In genomic region chr6:132511836-132512230, GRCh38 we compare ENCODE assay signal across 9 cellular contexts. TPM values are rescaled to one million over a fixed set of nuclear protein-coding genes. Genes with fewer than 3 reads are reported as not detected.
DNase-seq lines count a peak whose midpoint lies in the region; ATAC-seq, FAIRE-seq and TF ChIP-seq lines count a peak whose summit lies in the region.
"Had no signal": no experiment of that assay in that cellular context is flagged by ENCODE, and none has a peak within 500 bp of the region (broad histone marks: within the 10 kb centered on the region; RNA-seq: fewer than 3 reads in every experiment).

No MANE protein-coding gene starts in this region.

- no peaks in the 10 kb centered on the region for H3K9me2 ChIP-seq in GM23338 (ENCODE audit: insufficient read depth)

- DNase-seq in A549 (ENCODE audit: low read depth in 1 of 2, low spot score in 1 of 2) (no peak), GM23338 (ENCODE audit: low spot score) (no peak), astrocyte (ENCODE audit: low read depth) (no peak), lower lobe of right lung (no peak), occipital lobe (lab: John Stamatoyannopoulos, UW) (no peak), NCI-H1105 treated with DMSO at 0.1 percent for 48 hours (lab: John Stamatoyannopoulos, UW) (no peak), germinal center (ENCODE audit: low spot score) (no peak), NCI-H187 (lab: John Stamatoyannopoulos, UW) (no peak)
- DNase-seq: activated CD8-positive, alpha-beta memory T cell treated with anti-CD3 and anti-CD28 coated beads for 24 hours had no signal

- H3F3A ChIP-seq in GM23338 (replicated peaks; ENCODE audit: low read depth) = no peaks in the 10 kb centered on the region

- WGBS in A549 (ENCODE audit: missing lambda C conversion rate) = 17% methylated on average over 2 of the region's 2 CpGs

- H3K9ac ChIP-seq in astrocyte (ENCODE audit: low read length) = peak overlapping the region; percentile 88

- CTCF ChIA-PET in A549 (lab: Yijun Ruan, JAX) = interaction anchor here (1.0 kb wide), 1 partner anchor 28 kb away, joined by 3 read pairs; no protein-coding TSS in a partner anchor

- H3K27me3 Mint-ChIP-seq in GM23338 (ENCODE audit: insufficient read depth, low read depth, poor library complexity) = no peaks in the 10 kb centered on the region
- peaks cover 2% of the 10 kb centered on the region for H3K27me3 Mint-ChIP-seq in astrocyte (ENCODE audit: low read depth, unreplicated experiment)

- no peak for TF ChIP-seq EP300 in A549 (IDR thresholded peaks at IDR 0.05)

- H3K27me3 ChIP-seq in GM23338 (ENCODE audit: insufficient read depth) (no peaks in the 10 kb centered on the region), astrocyte (ENCODE audit: insufficient read depth, low read length) (peaks cover 6% of the 10 kb centered on the region), lower lobe of right lung (ENCODE audit: low read depth) (no peaks in the 10 kb centered on the region)

- H3K4me1 Mint-ChIP-seq in GM23338 (peaks cover 15% of the 10 kb centered on the region), astrocyte (ENCODE audit: low read depth, unreplicated experiment) (peaks cover 14% of the 10 kb centered on the region)

- no peak overlapping the region for H2AFZ ChIP-seq in GM23338
- H2AFZ ChIP-seq in astrocyte (ENCODE audit: low read depth, low read length) = no peak overlapping the region

- no peak overlapping the region for H3K27ac Mint-ChIP-seq in GM23338
- H3K27ac Mint-ChIP-seq in astrocyte (ENCODE audit: unreplicated experiment) = no peak overlapping the region

- H3K36me3 Mint-ChIP-seq in GM23338 (ENCODE audit: low read depth) (no peaks in the 10 kb centered on the region), astrocyte (ENCODE audit: low read depth, unreplicated experiment) (peaks cover 8% of the 10 kb centered on the region)

- H3K36me3 ChIP-seq in GM23338 (ENCODE audit: insufficient read depth) (no peaks in the 10 kb centered on the region), astrocyte (ENCODE audit: insufficient read depth, low read length) (peaks cover 3% of the 10 kb centered on the region), lower lobe of right lung (peaks cover 13% of the 10 kb centered on the region)

- peak overlapping the region; percentile 89 for H3K4me2 ChIP-seq in A549
- H3K4me2 ChIP-seq in GM23338 = peak overlapping the region; percentile 88
- H3K4me2 ChIP-seq in astrocyte (ENCODE audit: low read length) = peak overlapping the region; percentile 94

- no peak for TF ChIP-seq RAD21 in A549 (conservative IDR thresholded peaks at IDR 0.05 in 1 of 2, IDR thresholded peaks at IDR 0.05 in 1 of 2)

- H3K4me1 ChIP-seq in A549 = peaks cover 12% of the 10 kb centered on the region
- peaks cover 18% of the 10 kb centered on the region; the same call in 1 of the 2 replicates for H3K4me1 ChIP-seq in GM23338 (ENCODE audit: insufficient read depth)
- peaks cover 7% of the 10 kb centered on the region for H3K4me1 ChIP-seq in astrocyte (ENCODE audit: insufficient read depth, low read length)
- H3K4me1 ChIP-seq in lower lobe of right lung = peaks cover 59% of the 10 kb centered on the region

- no peak for TF ChIP-seq POLR2A in A549 (IDR thresholded peaks at IDR 0.05; ENCODE audit: low read length)

- H3K9me3 Mint-ChIP-seq in GM23338 (no peaks in the 10 kb centered on the region; the same call in 2 of the 3 replicates), astrocyte (ENCODE audit: unreplicated experiment) (no peaks in the 10 kb centered on the region)

- TF ChIP-seq CTCF in A549 (IDR thresholded peaks at IDR 0.05) (no peak), GM23338 (conservative IDR thresholded peaks at IDR 0.05; ENCODE audit: low read depth in 2 of 2) (no peak), astrocyte (IDR thresholded peaks at IDR 0.05; ENCODE audit: insufficient read depth, low read depth, low read length) (no peak), lower lobe of right lung (IDR thresholded peaks at IDR 0.05) (no peak)

- H3K4me3 ChIP-seq in A549 (peak overlapping the region; percentile 61), GM23338 (peak overlapping the region; percentile 70), astrocyte (ENCODE audit: insufficient read depth, low read depth, low read length) (peak overlapping the region; percentile 74), lower lobe of right lung (peak overlapping the region; percentile 92)

- FAIRE-seq in A549 (lab: Jason Lieb, UNC) (no peak), astrocyte (lab: Jason Lieb, UNC) (no peak)

- no peaks in the 10 kb centered on the region for H3K9me3 ChIP-seq in A549
- H3K9me3 ChIP-seq in astrocyte (ENCODE audit: insufficient read depth, low read depth, low read length) = no peaks in the 10 kb centered on the region
- no peaks in the 10 kb centered on the region for H3K9me3 ChIP-seq in lower lobe of right lung

- H3K79me2 ChIP-seq in GM23338 (replicated peaks; ENCODE audit: insufficient read depth) (peaks cover 57% of the 10 kb centered on the region), astrocyte (ENCODE audit: insufficient read depth, low read length) (peaks cover 54% of the 10 kb centered on the region)

- H3K4me3 Mint-ChIP-seq in GM23338 (peak overlapping the region; percentile 88), astrocyte (ENCODE audit: unreplicated experiment) (peak overlapping the region; percentile 97)

- POLR2A ChIA-PET in A549 (lab: Yijun Ruan, JAX) = interaction anchor here (1.5 kb wide), 2 partner anchors 287 to 303 kb away, joined by 4 to 5 read pairs; partner anchors contain the start of genes RPS12 and SLC18B1

- ATAC-seq in A549 = no peak
- no peak for ATAC-seq in GM23338
- no peak for ATAC-seq in lower lobe of right lung

- H3K27ac ChIP-seq in A549 = peak overlapping the region in 1 of 2 experiments; percentile 67; a peak in 2 of 6 replicates
- H3K27ac ChIP-seq in GM23338 (ENCODE audit: low read depth) = no peak overlapping the region
- H3K27ac ChIP-seq in astrocyte (ENCODE audit: low read depth, low read length) = no peak overlapping the region
- peak overlapping the region; percentile 91 for H3K27ac ChIP-seq in lower lobe of right lung

- H4K20me1 ChIP-seq in GM23338 (replicated peaks; ENCODE audit: insufficient read depth) (peaks cover 10% of the 10 kb centered on the region), astrocyte (ENCODE audit: insufficient read depth, low read length) (peaks cover 40% of the 10 kb centered on the region)

- intact Hi-C loops in lower lobe of right lung (cut with DNase I) = no loop called here

TF ChIP-seq in A549, 52 proteins besides CTCF, POLR2A, EP300 and RAD21 (continues in another document):
- no peak for TF ChIP-seq EHMT2 (IDR thresholded peaks at IDR 0.05; ENCODE audit: low read depth)
- no peak for TF ChIP-seq TFCP2L1 (CRISPR knock-in tag; IDR thresholded peaks at IDR 0.05)
- no peak for TF ChIP-seq NFE2L2 (conservative IDR thresholded peaks at IDR 0.05; ENCODE audit: low read length)
- TF ChIP-seq CEBPB (IDR thresholded peaks at IDR 0.05) = no peak
- TF ChIP-seq JUN (IDR thresholded peaks at IDR 0.05) = no peak

TF ChIP-seq in GM23338, 12 proteins besides CTCF, POLR2A, EP300 and RAD21 (continues in another document):
- TF ChIP-seq NANOG (IDR thresholded peaks at IDR 0.05; ENCODE audit: borderline replicate concordance) = no peak
- TF ChIP-seq ZNF114 (CRISPR knock-in tag; IDR thresholded peaks at IDR 0.05) = no peak
- no peak for TF ChIP-seq EZH2phosphoT487 (IDR thresholded peaks at IDR 0.05; ENCODE audit: unreplicated experiment)

RNA-seq across cellular contexts. Expression of gene STX7, which starts 1.1 kb away (rescaled TPM):
- 22.8 and 29.5 TPM in 2 replicates for polyA plus RNA-seq in A549 (2011; rRNA removed)
- polyA plus RNA-seq in A549 (2012; cell fraction: cytosol; rRNA removed) = 6.5 and 6.9 TPM in 2 replicates
- polyA plus RNA-seq in A549 (2012; cell fraction: nucleus; rRNA removed) = 2.7 and 4.1 TPM in 2 replicates
- polyA plus RNA-seq in A549 (2017; fragmentation: RNase III; extraction: RNeasy Plus Mini Kit Qiagen cat#74134 plus additional on column Dnase treatment) = 18.4 to 19.8 TPM (median 19.2 TPM) in 3 replicates
- polyA minus RNA-seq in A549 (2011; rRNA and poly(A)+ RNA removed) = 14.7 and 21.5 TPM in 2 replicates
- 19.6 and 22.4 TPM in 2 replicates for total RNA-seq in GM23338 (2014; rRNA removed; shearing (Covaris generic))
- polyA plus RNA-seq in GM23338 (2016; fragmentation: Nextera tagmentation; extraction: Ambion mirVana) = 21.4 and 28.8 TPM in 2 replicates
- 60.6 and 62.1 TPM in 2 replicates for total RNA-seq in astrocyte
- total RNA-seq in lower lobe of right lung = 97.2 TPM
- total RNA-seq in occipital lobe = 84.5 TPM

RNA-seq across cellular contexts. Expression of gene TAAR9, which starts 26.2 kb away (rescaled TPM):
- polyA plus RNA-seq in A549 (2011; rRNA removed) (not detected in 2 replicates), A549 (2017; fragmentation: RNase III; extraction: RNeasy Plus Mini Kit Qiagen cat#74134 plus additional on column Dnase treatment) (not detected in 3 replicates), GM23338 (2016; fragmentation: Nextera tagmentation; extraction: Ambion mirVana) (not detected in 2 replicates)
- not detected in 2 replicates for polyA plus RNA-seq in A549 (2012; cell fraction: cytosol; rRNA removed)
- polyA plus RNA-seq in A549 (2012; cell fraction: nucleus; rRNA removed) = not detected in 2 replicates
- not detected in 2 replicates for polyA minus RNA-seq in A549 (2011; rRNA and poly(A)+ RNA removed)
- not detected in 2 replicates for total RNA-seq in GM23338 (2014; rRNA removed; shearing (Covaris generic))
- total RNA-seq in astrocyte (not detected in 2 replicates), lower lobe of right lung (not detected), occipital lobe (0.31 TPM)

RNA-seq across cellular contexts. Expression of gene TAAR8, which starts 40.6 kb away (rescaled TPM):
- polyA plus RNA-seq in A549 (2011; rRNA removed) (not detected in 2 replicates), A549 (2017; fragmentation: RNase III; extraction: RNeasy Plus Mini Kit Qiagen cat#74134 plus additional on column Dnase treatment) (not detected in 3 replicates), GM23338 (2016; fragmentation: Nextera tagmentation; extraction: Ambion mirVana) (not detected in 2 replicates)
- not detected in 2 replicates for polyA plus RNA-seq in A549 (2012; cell fraction: cytosol; rRNA removed)
- not detected in 2 replicates for polyA plus RNA-seq in A549 (2012; cell fraction: nucleus; rRNA removed)
- polyA minus RNA-seq in A549 (2011; rRNA and poly(A)+ RNA removed) = not detected in 2 replicates
- total RNA-seq in GM23338 (2014; rRNA removed; shearing (Covaris generic)) = not detected in 2 replicates
- total RNA-seq in astrocyte (not detected in 2 replicates), lower lobe of right lung (not detected), occipital lobe (not detected)

RNA-seq across cellular contexts. Expression of gene TAAR6, which starts 58.3 kb away (rescaled TPM):
- polyA plus RNA-seq in A549 (2011; rRNA removed) (not detected in 2 replicates), A549 (2017; fragmentation: RNase III; extraction: RNeasy Plus Mini Kit Qiagen cat#74134 plus additional on column Dnase treatment) (not detected in 3 replicates), GM23338 (2016; fragmentation: Nextera tagmentation; extraction: Ambion mirVana) (not detected in 2 replicates)
- not detected in 2 replicates for polyA plus RNA-seq in A549 (2012; cell fraction: cytosol; rRNA removed)
- not detected in 2 replicates for polyA plus RNA-seq in A549 (2012; cell fraction: nucleus; rRNA removed)
- polyA minus RNA-seq in A549 (2011; rRNA and poly(A)+ RNA removed) = not detected in 2 replicates
- total RNA-seq in GM23338 (2014; rRNA removed; shearing (Covaris generic)) = not detected in 2 replicates
- total RNA-seq in astrocyte (not detected in 2 replicates), lower lobe of right lung (not detected), occipital lobe (not detected)
